ENCODE assay signal across 24 cellular contexts in the genomic region with DNA sequence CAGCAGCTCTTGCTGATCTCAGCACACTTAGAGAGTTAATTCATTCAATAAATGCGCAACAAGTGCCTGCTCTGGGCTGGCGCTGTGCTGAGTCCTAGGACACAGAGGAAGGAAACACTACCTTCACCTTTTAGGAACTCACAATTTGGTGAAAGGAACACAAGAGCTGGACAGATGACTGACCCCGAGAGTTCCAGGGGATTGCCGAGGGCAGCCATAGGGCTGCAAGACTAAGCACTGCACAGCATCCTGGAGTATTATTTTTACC. TPM values are rescaled to one million over a fixed set of nuclear protein-coding genes. Genes with fewer than 3 reads are reported as not detected.
DNase-seq lines count a peak whose midpoint lies in the region; ATAC-seq, FAIRE-seq and TF ChIP-seq lines count a peak whose summit lies in the region.
"Had no signal": no experiment of that assay in that cellular context is flagged by ENCODE, and none has a peak within 500 bp of the region (broad histone marks: within the 10 kb centered on the region; RNA-seq: fewer than 3 reads in every experiment).

No MANE protein-coding gene starts in this region.

- 92% methylated on average over 4 of the region's 4 CpGs for WGBS in GM12878 (ENCODE audit: insufficient coverage, insufficient replicate concordance, low lambda C conversion rate, missing lambda C conversion rate)
- 82 to 96% (median 95%) methylated on average over 4 of the region's 4 CpGs for WGBS in small intestine, 3 donors

- POLR2A ChIA-PET in GM12878 (lab: Charles Lee) = interaction anchor here (0.9 kb wide), 1 partner anchor 10 kb away, joined by 3 read pairs; no protein-coding TSS in a partner anchor

- H3K79me2 ChIP-seq in GM12878 (ENCODE audit: control insufficient read depth, insufficient read depth, low read length) = peaks cover 4% of the 10 kb centered on the region

- in situ Hi-C loops in GM12878 (cut with MboI) = loop anchor here (5.0 kb wide), 1 partner anchor 112 kb away; the partner anchor contains the start of gene PPARD
- in situ Hi-C loops in GM13977 (cut with MboI; ENCODE audit: low pct_unique_long_range_greater_than_20kb, low sequenced_read_pairs, unreplicated experiment) = loop anchor here (10.0 kb wide), 1 partner anchor 130 kb away; no protein-coding TSS in a partner anchor

- DNase-seq in HFFc6 (no peak), GM12878 (ENCODE audit: low read depth, low spot score) (no peak), nephron progenitor cell (no peak), GM13977 (ENCODE audit: low spot score) (no peak), small intestine (no peak), sciatic nerve (ENCODE audit: low spot score) (no peak)
- DNase-seq: activated CD4-positive, alpha-beta memory T cell treated with anti-CD3 and anti-CD28 coated beads for 36 hours; activated T-cell treated with anti-CD3 and anti-CD28 coated beads for 4 hours; CD8-positive, alpha-beta memory T cell; foreskin melanocyte; Kasumi-1; natural killer cell; NCI-H510A treated with DMSO at 0.1 percent for 48 hours; SHP77; stimulated activated CD4-positive, alpha-beta T cell treated with anti-CD3 and anti-CD28 coated beads, Interleukin-12 subunit alpha, Interleukin-12 subunit beta, amount 100 ng/mL, for 4 hours had no signal

- RAD21 ChIA-PET in GM12878 (lab: Charles Lee; ENCODE audit: unreplicated experiment) = interaction anchor here (1.1 to 8.7 kb wide), 2 partner anchors 111 to 282 kb away, joined by 3 to 125 read pairs; partner anchors contain the start of gene PPARD

- H3K4me3 ChIP-seq in BLaER1 (peak overlapping the region; percentile 26; the same call in 1 of the 2 replicates), GM12878 (no peak overlapping the region), small intestine (ENCODE audit: low read depth in 1 of 2, low read length in 2 of 2) (no peak overlapping the region)
- H3K4me3 ChIP-seq: prostate gland had no signal

- TF ChIP-seq POLR2A in GM12878 (IDR thresholded peaks at IDR 0.05; ENCODE audit: low read depth, low read length) = no peak

- no peak for TF ChIP-seq EP300 in GM12878 (IDR thresholded peaks at IDR 0.05; ENCODE audit: borderline replicate concordance in 1 of 2, control insufficient read depth in 1 of 2, low read depth in 2 of 2, low read length in 2 of 2)

- H3K27ac ChIP-seq in BLaER1 (peak overlapping the region; percentile 54), GM12878 (ENCODE audit: control insufficient read depth, insufficient read depth) (no peak overlapping the region), small intestine (ENCODE audit: low read depth in 1 of 2, low read length in 1 of 2) (no peak overlapping the region)
- H3K27ac ChIP-seq: VCaP had no signal

- H3K27me3 Mint-ChIP-seq in HFFc6 (ENCODE audit: insufficient read depth) = peaks cover 5% of the 10 kb centered on the region; the same call in 1 of the 2 replicates
- H3K27me3 Mint-ChIP-seq in nephron progenitor cell (ENCODE audit: low read depth, poor library complexity) = peaks cover 19% of the 10 kb centered on the region
- H3K27me3 Mint-ChIP-seq: activated CD4-positive, alpha-beta memory T cell treated with anti-CD3 and anti-CD28 coated beads for 36 hours; CD8-positive, alpha-beta memory T cell had no signal

- FAIRE-seq in GM12878 (lab: Jason Lieb, UNC) = no peak
- no peak for FAIRE-seq in small intestine (lab: Jason Lieb, UNC)
- FAIRE-seq: endothelial cell of umbilical vein had no signal

- intact Hi-C loops in GM12878 (cut with micrococcal nuclease; ENCODE audit: unreplicated experiment) (no loop called here), sciatic nerve (cut with DNase I) (no loop called here)

- H3K4me3 Mint-ChIP-seq in HFFc6 (peak overlapping the region; percentile 87; the same call in 1 of the 2 replicates), nephron progenitor cell (peak overlapping the region; percentile 86)
- H3K4me3 Mint-ChIP-seq: activated CD4-positive, alpha-beta memory T cell treated with anti-CD3 and anti-CD28 coated beads for 36 hours; dendritic cell treated with granulocyte-macrophage colony-stimulating factor and Interleukin-4, amounts not matched to agents 40 ng/mL and 50 ng/mL, for 4 days had no signal

- H2AFZ ChIP-seq in GM12878 (ENCODE audit: control insufficient read depth, low read depth, low read length) = no peak overlapping the region

- TF ChIP-seq CTCF in HFFc6 (IDR thresholded peaks at IDR 0.05) (no peak), GM12878 (IDR thresholded peaks at IDR 0.05 in 2 of 3, conservative IDR thresholded peaks at IDR 0.05 in 1 of 3; ENCODE audit: control insufficient read depth in 2 of 3, extremely low read depth in 1 of 3, insufficient read depth in 1 of 3, low read depth in 3 of 3, low read length in 3 of 3) (no peak), nephron progenitor cell (IDR thresholded peaks at IDR 0.05) (no peak), GM13977 (IDR thresholded peaks at IDR 0.05; ENCODE audit: extremely low read depth, insufficient read depth, missing control alignments) (no peak)

- SMC1A ChIA-PET in GM12878 (lab: Charles Lee; ENCODE audit: uncharacterized antibody, unreplicated experiment) = interaction anchor here (0.7 to 1.8 kb wide), 2 partner anchors 17 to 63 kb away, joined by 4 to 7 read pairs; no protein-coding TSS in a partner anchor

- no peak for ATAC-seq in GM12878
- ATAC-seq in GM18520 (IDR thresholded peaks at IDR 0.05; ENCODE audit: unreplicated experiment) = no peak
- no peak for ATAC-seq in sciatic nerve
- ATAC-seq: activated naive CD4-positive, alpha-beta T cell treated with anti-CD3 and anti-CD28 coated beads, Interleukin-2, amount 50 U/mL, for 72 hours; natural killer cell had no signal

- H3K36me3 Mint-ChIP-seq in HFFc6 (ENCODE audit: low read depth) (0 out of 2 replicates have a peak, but pooled peaks cover 13% of the 10 kb centered on the region), nephron progenitor cell (ENCODE audit: low read depth) (peaks cover 32% of the 10 kb centered on the region)
- H3K36me3 Mint-ChIP-seq: natural killer cell had no signal

- H3K27me3 ChIP-seq in BLaER1 (no peaks in the 10 kb centered on the region), GM12878 (replicated peaks in 1 of 2; ENCODE audit: control insufficient read depth in 2 of 2, insufficient read depth in 2 of 2, low read length in 1 of 2) (0 out of 4 replicates have a peak, but pooled peaks cover 0 to 3% of the 10 kb centered on the region in 2 experiments), small intestine (ENCODE audit: control insufficient read depth in 2 of 2, insufficient read depth in 2 of 2, low read length in 2 of 2) (no peaks in the 10 kb centered on the region)

- H3K9me3 Mint-ChIP-seq in HFFc6 = no peaks in the 10 kb centered on the region
- no peaks in the 10 kb centered on the region for H3K9me3 Mint-ChIP-seq in nephron progenitor cell
- H3K9me3 Mint-ChIP-seq: activated CD4-positive, alpha-beta memory T cell treated with anti-CD3 and anti-CD28 coated beads for 36 hours; activated naive CD4-positive, alpha-beta T cell treated with anti-CD3 and anti-CD28 coated beads, Interleukin-2, amount 50 U/mL, for 72 hours; CD8-positive, alpha-beta memory T cell; dendritic cell treated with granulocyte-macrophage colony-stimulating factor and Interleukin-4, amounts not matched to agents 40 ng/mL and 50 ng/mL, for 4 days; natural killer cell; T-helper 1 cell treated with Interleukin-12 subunit alpha and Interleukin-12 subunit beta and Interleukin-4 antibody, amounts not matched to agents 30 μg/mL and 1 μg/mL, for 36 hours had no signal

- H4K20me1 ChIP-seq in BLaER1 (peaks cover 5% of the 10 kb centered on the region), GM12878 (ENCODE audit: control insufficient read depth, insufficient read depth) (no peaks in the 10 kb centered on the region)

- H3K9me3 ChIP-seq in BLaER1 (no peaks in the 10 kb centered on the region), GM12878 (replicated peaks; ENCODE audit: control insufficient read depth, insufficient read depth, low read length) (no peaks in the 10 kb centered on the region), small intestine (ENCODE audit: control insufficient read depth, low read depth) (no peaks in the 10 kb centered on the region)
- H3K9me3 ChIP-seq: prostate gland had no signal

- CTCF ChIA-PET in GM12878 (lab: Yijun Ruan, JAX) = interaction anchor here (1.0 to 1.8 kb wide), 2 partner anchors 13 to 127 kb away, joined by 3 to 10 read pairs; partner anchors contain the start of gene RPL10A

- TF ChIP-seq RAD21 in GM12878 (IDR thresholded peaks at IDR 0.05; ENCODE audit: insufficient read depth, low read depth, low read length) = no peak

- H3K9ac ChIP-seq in BLaER1 (peak overlapping the region; percentile 84), GM12878 (ENCODE audit: control insufficient read depth, insufficient read depth, low read length) (no peak overlapping the region)

- H3K36me3 ChIP-seq in BLaER1 = peaks cover 47% of the 10 kb centered on the region
- H3K36me3 ChIP-seq in GM12878 (ENCODE audit: control insufficient read depth in 2 of 2, insufficient read depth in 2 of 2, low read length in 1 of 2) = peaks cover 2 to 8% of the 10 kb centered on the region in 2 experiments; a peak in 3 of 4 replicates
- H3K36me3 ChIP-seq in small intestine (ENCODE audit: control insufficient read depth in 2 of 2, insufficient read depth in 2 of 2, low read length in 2 of 2) = no peaks in the 10 kb centered on the region
- H3K36me3 ChIP-seq: prostate gland had no signal

- no TSS peak for BruUV-seq in GM12878 (replicated peaks; lab: Mats Ljungman, UMichigan)

- H3K4me1 Mint-ChIP-seq in HFFc6 (ENCODE audit: low read depth) (peaks cover 29% of the 10 kb centered on the region), nephron progenitor cell (peaks cover 47% of the 10 kb centered on the region)

- H3K27ac Mint-ChIP-seq in HFFc6 (0 out of 2 replicates have a peak overlapping the region, but pooled peaks have one; percentile 4), nephron progenitor cell (peak overlapping the region; percentile 78)
- H3K27ac Mint-ChIP-seq: activated CD4-positive, alpha-beta memory T cell treated with anti-CD3 and anti-CD28 coated beads for 36 hours; activated naive CD4-positive, alpha-beta T cell treated with anti-CD3 and anti-CD28 coated beads, Interleukin-2, amount 50 U/mL, for 72 hours; dendritic cell treated with granulocyte-macrophage colony-stimulating factor and Interleukin-4, amounts not matched to agents 40 ng/mL and 50 ng/mL, for 4 days; natural killer cell; T-helper 1 cell treated with Interleukin-12 subunit alpha and Interleukin-12 subunit beta and Interleukin-4 antibody, amounts not matched to agents 30 μg/mL and 1 μg/mL, for 36 hours had no signal

- H3K4me2 ChIP-seq in BLaER1 = peak overlapping the region; percentile 97
- H3K4me2 ChIP-seq in GM12878 (ENCODE audit: control insufficient read depth, insufficient read depth) = peak overlapping the region; percentile 9; the same call in 1 of the 2 replicates

- H3K4me1 ChIP-seq in BLaER1 = peaks cover 35% of the 10 kb centered on the region
- peaks cover 10% of the 10 kb centered on the region for H3K4me1 ChIP-seq in GM12878 (ENCODE audit: control insufficient read depth, insufficient read depth, low read length)
- H3K4me1 ChIP-seq in small intestine (ENCODE audit: control insufficient read depth in 2 of 2, insufficient read depth in 1 of 2, low read depth in 1 of 2, low read length in 1 of 2) = no peaks in the 10 kb centered on the region
- H3K4me1 ChIP-seq: prostate gland had no signal

RNA-seq across cellular contexts. Expression of gene FANCE, which starts 2.6 kb away (rescaled TPM):
- total RNA-seq in HFFc6 (2021; fragmentation: NEBNext Ultra II Directional; extraction: Animal tissue kit (Norgen Biotek cat#: 25700)) = 10 to 100 TPM in 1 of 6 experiments, 1 to 10 TPM in 5; 7.2 to 10.7 (median 9.2) TPM
- 3.8 and 4.1 TPM in 2 replicates for total RNA-seq in GM12878 (2013; cell fraction: nucleolus; rRNA removed)
- total RNA-seq in GM12878 (2014; rRNA removed) (13.0 and 13.3 TPM in 2 replicates), GM12878 (2014; rRNA removed; fragmentation: Illumina TruSeq; extraction: Trizol) (7.9 and 9.1 TPM in 2 replicates), GM12878 (2021) (11.3 and 12.8 TPM in 2 replicates), sciatic nerve (6.4 TPM)
- 2.1 TPM for polyA plus RNA-seq in GM12878 (2011; ENCODE audit: low read depth)
- polyA plus RNA-seq in GM12878 (2011; rRNA removed) (6.0 and 8.1 TPM in 2 replicates), GM12878 (2014; fragmentation: Illumina TruSeq; extraction: Trizol) (7.3 and 8.1 TPM in 2 replicates), GM12878 (2014; fragmentation: Nextera tagmentation; extraction: Ambion mirVana) (1 to 10 TPM; 3.0 to 3.7 TPM), GM12878 (2014; rRNA removed) (9.2 and 10.6 TPM in 2 replicates), GM12878 (2016; fragmentation: Nextera tagmentation; extraction: Ambion mirVana) (1 to 10 TPM; 3.5 to 7.6 TPM), small intestine (1 to 10 TPM; 1.6 to 4.6 (median 1.6) TPM)
- polyA plus RNA-seq in GM12878 (2011; cell fraction: cytosol; rRNA removed) = 8.8 and 11.1 TPM in 2 replicates
- 6.7 and 8.0 TPM in 2 replicates for polyA plus RNA-seq in GM12878 (2011; cell fraction: nucleus; rRNA removed)
- polyA plus RNA-seq in GM12878 (2012) = 3.1 and 3.3 TPM in 2 replicates
- polyA minus RNA-seq in GM12878 (2011; rRNA and poly(A)+ RNA removed) = 7.1 and 10.3 TPM in 2 replicates
- 4.4 and 5.5 TPM in 2 replicates for polyA minus RNA-seq in GM12878 (2011; cell fraction: cytosol; rRNA and poly(A)+ RNA removed)
- polyA minus RNA-seq in GM12878 (2011; cell fraction: nucleus; rRNA and poly(A)+ RNA removed) = 1.6 and 2.6 TPM in 2 replicates

RNA-seq across cellular contexts. Expression of gene RPL10A, which starts 13.4 kb away (rescaled TPM):
- 1,000 to 10,000 TPM; 1,220 to 1,355 (median 1,285) TPM for total RNA-seq in HFFc6 (2021; fragmentation: NEBNext Ultra II Directional; extraction: Animal tissue kit (Norgen Biotek cat#: 25700))
- 252 and 256 TPM in 2 replicates for total RNA-seq in GM12878 (2013; cell fraction: nucleolus; rRNA removed)
- 2,974 and 3,149 TPM in 2 replicates for total RNA-seq in GM12878 (2014; rRNA removed)
- 2,806 and 2,891 TPM in 2 replicates for total RNA-seq in GM12878 (2014; rRNA removed; fragmentation: Illumina TruSeq; extraction: Trizol)
- total RNA-seq in GM12878 (2021) = 2,346 and 2,441 TPM in 2 replicates
- polyA plus RNA-seq in GM12878 (2011; ENCODE audit: low read depth) = 1,766 TPM
- polyA plus RNA-seq in GM12878 (2011; rRNA removed) = 3,265 and 3,380 TPM in 2 replicates
- polyA plus RNA-seq in GM12878 (2011; cell fraction: cytosol; rRNA removed) = 3,801 and 5,306 TPM in 2 replicates
- 1,839 and 2,010 TPM in 2 replicates for polyA plus RNA-seq in GM12878 (2011; cell fraction: nucleus; rRNA removed)
- 2,979 and 3,855 TPM in 2 replicates for polyA plus RNA-seq in GM12878 (2012)
- polyA plus RNA-seq in GM12878 (2014; fragmentation: Illumina TruSeq; extraction: Trizol) = 2,332 and 3,478 TPM in 2 replicates
- 1,000 to 10,000 TPM; 2,399 to 2,699 TPM for polyA plus RNA-seq in GM12878 (2014; fragmentation: Nextera tagmentation; extraction: Ambion mirVana)
- 3,639 and 4,029 TPM in 2 replicates for polyA plus RNA-seq in GM12878 (2014; rRNA removed)
- polyA plus RNA-seq in GM12878 (2016; fragmentation: Nextera tagmentation; extraction: Ambion mirVana) = 100 to 1,000 TPM; 833 to 850 TPM
- polyA minus RNA-seq in GM12878 (2011; rRNA and poly(A)+ RNA removed) = 1,419 and 1,651 TPM in 2 replicates
- polyA minus RNA-seq in GM12878 (2011; cell fraction: cytosol; rRNA and poly(A)+ RNA removed) = 569 and 581 TPM in 2 replicates
- 265 and 335 TPM in 2 replicates for polyA minus RNA-seq in GM12878 (2011; cell fraction: nucleus; rRNA and poly(A)+ RNA removed)
- 1,000 to 10,000 TPM in 2 of 3 donors, 100 to 1,000 TPM in 1; 724 to 2,603 (median 1,707) TPM for polyA plus RNA-seq in small intestine
- total RNA-seq in sciatic nerve = 813 TPM

RNA-seq across cellular contexts. Expression of gene TEAD3, which starts 42.1 kb away (rescaled TPM):
- total RNA-seq in HFFc6 (2021; fragmentation: NEBNext Ultra II Directional; extraction: Animal tissue kit (Norgen Biotek cat#: 25700)) = 10 to 100 TPM; 34.2 to 39.5 (median 36.5) TPM
- total RNA-seq in GM12878 (2013; cell fraction: nucleolus; rRNA removed) = not detected in 2 replicates
- total RNA-seq in GM12878 (2014; rRNA removed) = not detected in 2 replicates
- total RNA-seq in GM12878 (2014; rRNA removed; fragmentation: Illumina TruSeq; extraction: Trizol) = not detected in 2 replicates
- 0.28 TPM in 1 of 2 replicates, not detected in the other for total RNA-seq in GM12878 (2021)
- polyA plus RNA-seq in GM12878 (2011; ENCODE audit: low read depth) = not detected
- 0.03 TPM in 1 of 2 replicates, not detected in the other for polyA plus RNA-seq in GM12878 (2011; rRNA removed)
- 0.01 TPM in 1 of 2 replicates, not detected in the other for polyA plus RNA-seq in GM12878 (2011; cell fraction: cytosol; rRNA removed)
- 0.06 TPM in 1 of 2 replicates, not detected in the other for polyA plus RNA-seq in GM12878 (2011; cell fraction: nucleus; rRNA removed)
- 0.06 TPM in 1 of 2 replicates, not detected in the other for polyA plus RNA-seq in GM12878 (2012)
- polyA plus RNA-seq in GM12878 (2014; fragmentation: Illumina TruSeq; extraction: Trizol) = not detected in 2 replicates
- under 1 TPM in 1 of 2 experiments, not detected in 1; 0.02 TPM for polyA plus RNA-seq in GM12878 (2014; fragmentation: Nextera tagmentation; extraction: Ambion mirVana)
- polyA plus RNA-seq in GM12878 (2014; rRNA removed) = 0.04 TPM in 1 of 2 replicates, not detected in the other
- under 1 TPM; 0.18 to 0.24 TPM for polyA plus RNA-seq in GM12878 (2016; fragmentation: Nextera tagmentation; extraction: Ambion mirVana)
- polyA minus RNA-seq in GM12878 (2011; rRNA and poly(A)+ RNA removed) = not detected in 2 replicates
- polyA minus RNA-seq in GM12878 (2011; cell fraction: cytosol; rRNA and poly(A)+ RNA removed) = not detected in 2 replicates
- 0.12 TPM in 1 of 2 replicates, not detected in the other for polyA minus RNA-seq in GM12878 (2011; cell fraction: nucleus; rRNA and poly(A)+ RNA removed)
- polyA plus RNA-seq in small intestine = 10 to 100 TPM; 13.4 to 20.1 (median 17.8) TPM
- 20.5 TPM for total RNA-seq in sciatic nerve

RNA-seq across cellular contexts. Expression of gene TULP1, which starts 57.9 kb away (rescaled TPM):
- total RNA-seq in HFFc6 (2021; fragmentation: NEBNext Ultra II Directional; extraction: Animal tissue kit (Norgen Biotek cat#: 25700)) = not detected
- not detected in 2 replicates for total RNA-seq in GM12878 (2013; cell fraction: nucleolus; rRNA removed)
- total RNA-seq in GM12878 (2014; rRNA removed) (not detected in 2 replicates), GM12878 (2014; rRNA removed; fragmentation: Illumina TruSeq; extraction: Trizol) (not detected in 2 replicates), GM12878 (2021) (not detected in 2 replicates), sciatic nerve (not detected)
- polyA plus RNA-seq in GM12878 (2011; ENCODE audit: low read depth) = not detected
- polyA plus RNA-seq in GM12878 (2011; rRNA removed) (not detected in 2 replicates), GM12878 (2014; fragmentation: Illumina TruSeq; extraction: Trizol) (not detected in 2 replicates), GM12878 (2014; fragmentation: Nextera tagmentation; extraction: Ambion mirVana) (not detected), GM12878 (2014; rRNA removed) (not detected in 2 replicates), GM12878 (2016; fragmentation: Nextera tagmentation; extraction: Ambion mirVana) (not detected), small intestine (not detected)
- polyA plus RNA-seq in GM12878 (2011; cell fraction: cytosol; rRNA removed) = not detected in 2 replicates
- polyA plus RNA-seq in GM12878 (2011; cell fraction: nucleus; rRNA removed) = not detected in 2 replicates
- not detected in 2 replicates for polyA plus RNA-seq in GM12878 (2012)
- polyA minus RNA-seq in GM12878 (2011; rRNA and poly(A)+ RNA removed) = not detected in 2 replicates
- polyA minus RNA-seq in GM12878 (2011; cell fraction: cytosol; rRNA and poly(A)+ RNA removed) = not detected in 2 replicates
- not detected in 2 replicates for polyA minus RNA-seq in GM12878 (2011; cell fraction: nucleus; rRNA and poly(A)+ RNA removed)
- total RNA-seq: activated CD4-positive, alpha-beta memory T cell treated with anti-CD3 and anti-CD28 coated beads for 36 hours; activated naive CD4-positive, alpha-beta T cell treated with anti-CD3 and anti-CD28 coated beads, Interleukin-2, amount 50 U/mL, for 72 hours; CD8-positive, alpha-beta memory T cell; endothelial cell of umbilical vein; mesenteric fat pad; natural killer cell had no signal
- polyA plus RNA-seq: CD8-positive, alpha-beta memory T cell; endothelial cell of umbilical vein had no signal

Comparison
In these comparisons a context has a peak if more than half of its experiments do, and no peak if none do; other contexts are left out.
1. RNA of gene TEAD3, which starts 42.1 kb away (total RNA-seq): 34.2 to 39.5 TPM in HFFc6 and 20.5 TPM in sciatic nerve (single experiment); 0.28 TPM in GM12878; every median in the first group is over 10 times any median in the second.